Comparison of ENCODE assay signal across 11 cellular contexts in the genomic region with DNA sequence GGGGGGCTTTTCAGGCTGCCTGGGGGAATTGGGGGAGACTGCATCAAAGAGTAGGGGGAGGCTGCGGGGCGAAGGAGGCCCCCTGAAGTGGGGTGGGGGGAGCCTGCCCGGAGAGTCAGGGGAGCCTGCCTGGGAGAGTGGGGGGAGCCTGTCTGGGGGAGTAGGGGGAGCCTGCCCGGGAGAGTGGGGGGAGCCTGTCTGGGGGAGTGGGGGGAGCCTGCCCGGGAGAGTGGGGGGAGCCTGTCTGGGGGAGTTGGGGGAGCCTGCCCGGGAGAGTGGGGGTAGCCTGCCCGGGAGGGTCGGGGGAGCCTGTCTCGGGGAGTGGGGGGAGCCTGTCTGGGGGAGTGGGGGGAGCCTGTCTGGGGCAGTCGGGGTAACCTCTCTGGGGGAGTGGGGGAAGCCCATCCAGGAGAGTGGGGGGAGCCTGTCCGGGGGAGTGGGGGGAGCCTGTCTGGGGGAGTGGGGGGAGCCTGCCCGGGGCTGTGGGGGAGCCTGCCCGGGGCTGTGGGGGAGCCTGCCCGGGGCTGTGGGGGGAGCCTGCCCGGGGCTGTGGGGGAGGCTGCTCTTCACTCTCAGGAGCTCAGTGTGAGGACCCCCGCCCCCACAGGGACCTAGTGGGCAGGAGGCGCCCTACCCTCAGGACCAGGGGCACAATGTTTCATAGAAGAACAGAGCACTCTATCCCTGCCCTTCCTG. TPM values are rescaled to one million over a fixed set of nuclear protein-coding genes. Genes with fewer than 3 reads are reported as not detected.
DNase-seq lines count a peak whose midpoint lies in the region; ATAC-seq and TF ChIP-seq lines count a peak whose summit lies in the region.
"Had no signal": no experiment of that assay in that cellular context is flagged by ENCODE, and none has a peak within 500 bp of the region (broad histone marks: within the 10 kb centered on the region; RNA-seq: fewer than 3 reads in every experiment).

No MANE protein-coding gene starts in this region.

- no peaks in the 10 kb centered on the region for H3K9me3 ChIP-seq in adipocyte (ENCODE audit: control insufficient read depth, low read length)
- no peaks in the 10 kb centered on the region for H3K9me3 ChIP-seq in mucosa of descending colon
- no peaks in the 10 kb centered on the region for H3K9me3 ChIP-seq in tibial artery
- H3K9me3 ChIP-seq: BE2C had no signal

- peaks cover 49% of the 10 kb centered on the region for H3K27me3 Mint-ChIP-seq in activated naive CD4-positive, alpha-beta T cell treated with anti-CD3 and anti-CD28 coated beads, Interleukin-2, amount 10 ng/mL, durations not matched to agents 7 days and 5 days

- peaks cover 4% of the 10 kb centered on the region for H3K4me1 ChIP-seq in adipocyte (ENCODE audit: control insufficient read depth, insufficient read depth, low read length)
- peaks cover 12% of the 10 kb centered on the region for H3K4me1 ChIP-seq in mucosa of descending colon (ENCODE audit: low read depth)
- H3K4me1 ChIP-seq in tibial artery: peaks cover 0 to 15% (median 11%) of the 10 kb centered on the region in 4 donors
- H3K4me1 ChIP-seq: BE2C had no signal

- intact Hi-C loops in mucosa of descending colon (cut with DNase I, micrococcal nuclease) (no loop called here), tibial artery (cut with DNase I; ENCODE audit: low total_unique reads) (no loop called here)

- peak overlapping the region; percentile 44 for H3K4me3 Mint-ChIP-seq in activated naive CD4-positive, alpha-beta T cell treated with anti-CD3 and anti-CD28 coated beads, Interleukin-2, amount 10 ng/mL, durations not matched to agents 7 days and 5 days

- no peaks in the 10 kb centered on the region for H3K36me3 Mint-ChIP-seq in activated naive CD4-positive, alpha-beta T cell treated with anti-CD3 and anti-CD28 coated beads, Interleukin-2, amount 10 ng/mL, durations not matched to agents 7 days and 5 days

- ATAC-seq in mucosa of descending colon (peak; percentile 19), GM21526 (IDR thresholded peaks at IDR 0.05; ENCODE audit: low FRiP score, unreplicated experiment) (no peak)

- no peak overlapping the region for H3K27ac ChIP-seq in tibial artery
- H3K27ac ChIP-seq: cardiac muscle cell had no signal

- CTCF ChIA-PET in activated naive CD4-positive, alpha-beta T cell treated with anti-CD3 and anti-CD28 coated beads, Interleukin-2, amount 10 ng/mL, durations not matched to agents 7 days and 5 days (lab: Charles Lee): interaction anchor here (1.6 kb wide), 1 partner anchor 27 kb away, joined by 5 read pairs; no protein-coding TSS in a partner anchor

- peaks cover 12% of the 10 kb centered on the region for H3K4me1 Mint-ChIP-seq in activated naive CD4-positive, alpha-beta T cell treated with anti-CD3 and anti-CD28 coated beads, Interleukin-2, amount 10 ng/mL, durations not matched to agents 7 days and 5 days

- TF ChIP-seq CTCF in mucosa of descending colon (IDR thresholded peaks at IDR 0.05) (no peak), tibial artery (IDR thresholded peaks at IDR 0.05) (no peak)

- no peaks in the 10 kb centered on the region for H3K9me3 Mint-ChIP-seq in activated naive CD4-positive, alpha-beta T cell treated with anti-CD3 and anti-CD28 coated beads, Interleukin-2, amount 10 ng/mL, durations not matched to agents 7 days and 5 days

- no peaks in the 10 kb centered on the region for H3K36me3 ChIP-seq in adipocyte (ENCODE audit: control insufficient read depth, insufficient read depth, low read length, severe bottlenecking)
- H3K36me3 ChIP-seq in mucosa of descending colon (ENCODE audit: low read depth): no peaks in the 10 kb centered on the region
- no peaks in the 10 kb centered on the region for H3K36me3 ChIP-seq in tibial artery
- H3K36me3 ChIP-seq: BE2C, cardiac muscle cell had no signal

- H3K4me3 ChIP-seq in adipocyte (ENCODE audit: low read length) (peak overlapping the region; percentile 59), mucosa of descending colon (no peak overlapping the region), tibial artery (peak overlapping the region; percentile 9 to 13)
- H3K4me3 ChIP-seq: cardiac muscle cell had no signal

- H3K9ac ChIP-seq in adipocyte (ENCODE audit: low read length): no peak overlapping the region

- H3K27me3 ChIP-seq in adipocyte (replicated peaks; ENCODE audit: control insufficient read depth, insufficient read depth, low read length) (peaks cover 8% of the 10 kb centered on the region), tibial artery (peaks cover 0 to 35% of the 10 kb centered on the region in 2 donors)
- H3K27me3 ChIP-seq: BE2C had no signal

- no peak for DNase-seq in activated naive CD4-positive, alpha-beta T cell treated with anti-CD3 and anti-CD28 coated beads, Interleukin-2, amount 10 ng/mL, durations not matched to agents 7 days and 5 days
- no peak for DNase-seq in activated naive CD4-positive, alpha-beta T cell (lab: John Stamatoyannopoulos, UW)
- DNase-seq in adipocyte (ENCODE audit: low read depth): no peak
- peak in 1 of 3 donors; percentile 51 for DNase-seq in mucosa of descending colon
- DNase-seq in tibial artery: no peak
- DNase-seq in NOMO-1 treated with dmso at 0.1 percent for 144 hours (lab: John Stamatoyannopoulos, UW; ENCODE audit: unreplicated experiment): no peak
- no peak for DNase-seq in ureter (ENCODE audit: low spot score)
- DNase-seq: activated CD4-positive, alpha-beta T cell treated with anti-CD3 and anti-CD28 coated beads for 1 hour; BE2C had no signal

- no peak overlapping the region for H3K27ac Mint-ChIP-seq in activated naive CD4-positive, alpha-beta T cell treated with anti-CD3 and anti-CD28 coated beads, Interleukin-2, amount 10 ng/mL, durations not matched to agents 7 days and 5 days

RNA-seq across cellular contexts. Expression of gene DEGS2, which starts 6.5 kb away (rescaled TPM):
- total RNA-seq in mucosa of descending colon: 10 to 100 TPM in 2 of 3 donors, 1 to 10 TPM in 1; 6.2 to 28.5 (median 27.9) TPM
- total RNA-seq in ureter: 59.9 TPM
